Comparison of ENCODE assay signal across 8 cellular contexts in genomic region chr1:2290595-2291510, GRCh38.
DNase-seq lines count a peak whose midpoint lies in the region; ATAC-seq and TF ChIP-seq lines count a peak whose summit lies in the region.

No MANE protein-coding gene starts in this region.

- H3K4me3 Mint-ChIP-seq in central memory CD8-positive, alpha-beta T cell: peak overlapping the region; percentile 84

- H3K36me3 ChIP-seq in lung (ENCODE audit: control insufficient read depth in 2 of 2, insufficient read depth in 2 of 2, low read length in 2 of 2): peaks cover 0 to 1% of the 10 kb centered on the region in 2 donors

- H3K4me1 ChIP-seq in lung (ENCODE audit: control insufficient read depth in 2 of 2, insufficient read depth in 2 of 2, low read length in 2 of 2): peaks cover 11 to 56% of the 10 kb centered on the region in 2 donors

- 8 to 15% methylated on average over 41 of the region's 41 CpGs for WGBS in lung, 2 donors

- no peak for TF ChIP-seq CTCF in lung (IDR thresholded peaks at IDR 0.05; ENCODE audit: control extremely low read depth, extremely low read depth)

- no peaks in the 10 kb centered on the region for H3K9me3 Mint-ChIP-seq in central memory CD8-positive, alpha-beta T cell

- H3K4me3 ChIP-seq in lung: no peak overlapping the region

- H3K4me1 Mint-ChIP-seq in central memory CD8-positive, alpha-beta T cell: peaks cover 44% of the 10 kb centered on the region

- peak; percentile 22 for DNase-seq in HT-29 (ENCODE audit: low spot score)
- peak; percentile 83 for DNase-seq in activated CD4-positive, alpha-beta T cell treated with anti-CD3 and anti-CD28 coated beads for 4 hours
- peak; percentile 55 to 70 for DNase-seq in central memory CD8-positive, alpha-beta T cell (ENCODE audit: low spot score in 2 of 2)
- peak; percentile 87 for DNase-seq in lung (ENCODE audit: low spot score)
- peak; percentile 40 to 55 (median 42) for DNase-seq in stimulated activated CD4-positive, alpha-beta T cell treated with anti-CD3 and anti-CD28 coated beads, TNF-alpha, amount 100 ng/mL, for 1 hour (ENCODE audit: low read depth in 3 of 3, low spot score in 1 of 3)
- DNase-seq in ureter (ENCODE audit: low spot score): no peak

- H3K27me3 Mint-ChIP-seq in central memory CD8-positive, alpha-beta T cell: no peaks in the 10 kb centered on the region

- H3K36me3 Mint-ChIP-seq in central memory CD8-positive, alpha-beta T cell (ENCODE audit: insufficient read depth): peaks cover 14% of the 10 kb centered on the region

- no peaks in the 10 kb centered on the region for H3K9me3 ChIP-seq in lung (ENCODE audit: control insufficient read depth in 2 of 2, insufficient read depth in 1 of 2, low read length in 1 of 2)

- peak; percentile 58 for ATAC-seq in GM18867 (IDR thresholded peaks at IDR 0.05; ENCODE audit: unreplicated experiment)
- ATAC-seq in central memory CD8-positive, alpha-beta T cell (replicated peaks; ENCODE audit: extremely low read depth, poor library complexity, severe bottlenecking): peak; percentile 80
- ATAC-seq in lung (ENCODE audit: insufficient read depth, low FRiP score): peak; percentile 87
- ATAC-seq in HG02610 (IDR thresholded peaks at IDR 0.05; ENCODE audit: unreplicated experiment): no peak

- peak overlapping the region; percentile 43 to 88 for H3K27ac ChIP-seq in lung (ENCODE audit: low read depth in 1 of 2, low read length in 1 of 2)

- H3K27me3 ChIP-seq in lung (ENCODE audit: control insufficient read depth, insufficient read depth): no peaks in the 10 kb centered on the region

- H3K27ac Mint-ChIP-seq in central memory CD8-positive, alpha-beta T cell (ENCODE audit: low read depth): peak overlapping the region; percentile 99
